In genomic region chr1:144102051-144102745, GRCh38 we compare ENCODE assay signal across 8 cellular contexts.
A peak's percentile ranks its signal among the peaks of the same experiment; 100 is the strongest.
DNase-seq lines count a peak whose midpoint lies in the region; TF ChIP-seq lines count a peak whose summit lies in the region.
"Not testable (repeated sequence)": the region's sequence is repeated elsewhere in the genome, so short reads cannot be mapped to it uniquely, and the experiment has no call there.

No MANE protein-coding gene starts in this region.

- H3K9me3 Mint-ChIP-seq in nephron progenitor cell = peaks cover 17% of the 10 kb centered on the region

- H3K27ac ChIP-seq in PC-9, colonic mucosa, right atrium auricular region, uterus: not testable (repeated sequence)

- H4K20me1 ChIP-seq in PC-9 (ENCODE audit: insufficient read depth) = not testable (repeated sequence)

- H3K4me1 ChIP-seq in PC-9 (replicated peaks; ENCODE audit: insufficient read depth); colonic mucosa; right atrium auricular region; uterus: not testable (repeated sequence)

- not testable (repeated sequence) for H3K9ac ChIP-seq in colonic mucosa (ENCODE audit: low read depth in 2 of 2, low read length in 2 of 2)

- not testable (repeated sequence) for H3K27me3 Mint-ChIP-seq in nephron progenitor cell (ENCODE audit: low read depth, poor library complexity)

- intact Hi-C loops in PC-9 (cut with micrococcal nuclease; ENCODE audit: unreplicated experiment); colonic mucosa (cut with DNase I); uterus (cut with DNase I; ENCODE audit: low total_unique reads): not testable (repeated sequence)

- DNase-seq in PC-9 = peak; percentile 1 to 9
- peak; percentile 2 for DNase-seq in activated CD4-positive, alpha-beta T cell treated with anti-CD3 and anti-CD28 coated beads, Interleukin-2, amount 50 U/mL, for 1 hour
- peak; percentile 5 for DNase-seq in activated effector memory CD4-positive, alpha-beta T cell treated with Interleukin-2 at 50 U/mL for 16 hours
- DNase-seq in colonic mucosa = peak; percentile 21
- DNase-seq in right atrium auricular region (ENCODE audit: low spot score) = peak; percentile 58
- peak; percentile 8 for DNase-seq in nephron progenitor cell
- peak; percentile 0 for DNase-seq in stimulated activated CD4-positive, alpha-beta T cell treated with anti-CD3 and anti-CD28 coated beads, Interleukin-2, amount 100 ng/mL, for 48 hours
- peak; percentile 21 to 22 for DNase-seq in uterus

- CTCF ChIA-PET in PC-9 (lab: Charles Lee) = not testable (repeated sequence)

- not testable (repeated sequence) for H3K4me3 ChIP-seq in PC-9, colonic mucosa, right atrium auricular region, uterus

- not testable (repeated sequence) for H3K4me1 Mint-ChIP-seq in nephron progenitor cell

- not testable (repeated sequence) for H3K4me2 ChIP-seq in PC-9

- not testable (repeated sequence) for H3K27me3 ChIP-seq in PC-9 (ENCODE audit: insufficient read depth, low read depth); colonic mucosa; right atrium auricular region; uterus

- not testable (repeated sequence) for BruUV-seq in PC-9 (replicated peaks; lab: Mats Ljungman, UMichigan)

- not testable (repeated sequence) for H3K4me3 Mint-ChIP-seq in nephron progenitor cell

- not testable (repeated sequence) for H2AFZ ChIP-seq in PC-9

- not testable (repeated sequence) for H3K27ac Mint-ChIP-seq in nephron progenitor cell

- H3K36me3 ChIP-seq in PC-9 (ENCODE audit: low read depth); colonic mucosa; right atrium auricular region; uterus: not testable (repeated sequence)

- not testable (repeated sequence) for H3K36me3 Mint-ChIP-seq in nephron progenitor cell (ENCODE audit: low read depth)

- H3F3A ChIP-seq in PC-9 (ENCODE audit: insufficient read depth, low read depth) = not testable (repeated sequence)

- not testable (repeated sequence) for TF ChIP-seq CTCF in PC-9 (conservative IDR thresholded peaks at IDR 0.05); colonic mucosa (IDR thresholded peaks at IDR 0.05); right atrium auricular region (IDR thresholded peaks at IDR 0.05); nephron progenitor cell (IDR thresholded peaks at IDR 0.05); uterus (IDR thresholded peaks at IDR 0.05)

- not testable (repeated sequence) for H3K9me3 ChIP-seq in PC-9 (ENCODE audit: insufficient read depth, low read depth); colonic mucosa; right atrium auricular region; uterus

- TF ChIP-seq POLR2A in uterus (IDR thresholded peaks at IDR 0.05) = not testable (repeated sequence)

- POLR2A ChIA-PET in PC-9 (lab: Charles Lee; ENCODE audit: unreplicated experiment) = not testable (repeated sequence)

- H3K9me2 ChIP-seq in PC-9 (ENCODE audit: insufficient read depth) = not testable (repeated sequence)

- not testable (repeated sequence) for H3K79me2 ChIP-seq in PC-9 (ENCODE audit: low read depth)

Comparison
In these comparisons a context has a peak if more than half of its experiments do, and no peak if none do; other contexts are left out.
1. DNase-seq: peak in every context shown above with its lines; median percentile 58 in right atrium auricular region; 22 in uterus; 21 in colonic mucosa; 8 in nephron progenitor cell; 5 in PC-9; 5 in activated effector memory CD4-positive, alpha-beta T cell treated with Interleukin-2 at 50 U/mL for 16 hours; 2 in activated CD4-positive, alpha-beta T cell treated with anti-CD3 and anti-CD28 coated beads, Interleukin-2, amount 50 U/mL, for 1 hour; 0 in stimulated activated CD4-positive, alpha-beta T cell treated with anti-CD3 and anti-CD28 coated beads, Interleukin-2, amount 100 ng/mL, for 48 hours.